12 cellular contexts compared by ENCODE assay signal in genomic region chr7:143290293-143290692, GRCh38. TPM values are rescaled to one million over a fixed set of nuclear protein-coding genes. Genes with fewer than 3 reads are reported as not detected.
DNase-seq lines count a peak whose midpoint lies in the region; ATAC-seq and TF ChIP-seq lines count a peak whose summit lies in the region.
"Had no signal": no experiment of that assay in that cellular context is flagged by ENCODE, and none has a peak within 500 bp of the region (broad histone marks: within the 10 kb centered on the region; RNA-seq: fewer than 3 reads in every experiment).

No MANE protein-coding gene starts in this region.

- H3K9me1 ChIP-seq in IMR-90 (ENCODE audit: insufficient read depth, low read length) = peaks cover 6% of the 10 kb centered on the region; the same call in 1 of the 2 replicates

- H3K18ac ChIP-seq in IMR-90 (ENCODE audit: low read depth, low read length) = no peak overlapping the region

- WGBS in IMR-90 (ENCODE audit: extremely low coverage in 2 of 2, insufficient read length in 1 of 2), 2 experiments = no CpG with 5 or more reads among the region's 4 CpGs

- no TSS peak for BruUV-seq in IMR-90 (replicated peaks; lab: Mats Ljungman, UMichigan)

- no peak overlapping the region for H4K5ac ChIP-seq in IMR-90 (ENCODE audit: low read depth, low read length)

- intact Hi-C loops in CD8-positive, alpha-beta T cell (cut with DNase I, micrococcal nuclease) = no loop called here
- intact Hi-C loops in IMR-90 (cut with micrococcal nuclease) (no loop called here), sciatic nerve (cut with DNase I) (no loop called here)

- no peak overlapping the region for H2AK9ac ChIP-seq in IMR-90 (replicated peaks; ENCODE audit: low read depth, low read length, poor library complexity)

- H3K27me3 Mint-ChIP-seq in CD8-positive, alpha-beta T cell (ENCODE audit: low read depth) = no peaks in the 10 kb centered on the region
- H3K27me3 Mint-ChIP-seq in brain (peaks cover 9% of the 10 kb centered on the region), neural progenitor cell (ENCODE audit: insufficient read depth, low read depth) (peaks cover 6% of the 10 kb centered on the region)

- no peak overlapping the region for H3K4me3 ChIP-seq in CD8-positive, alpha-beta T cell (ENCODE audit: low read depth, low read length)
- H3K4me3 ChIP-seq in IMR-90 (ENCODE audit: insufficient read depth, low read depth, low read length) (no peak overlapping the region), neural progenitor cell (peak overlapping the region; percentile 73)

- dilution Hi-C loops in IMR-90 (cut with HindIII; ENCODE audit: low sequenced_read_pairs, unreplicated experiment) = no loop called here

- no peak overlapping the region for H2BK120ac ChIP-seq in IMR-90 (ENCODE audit: low read depth, low read length)

- peaks cover 26% of the 10 kb centered on the region for H3K4me1 ChIP-seq in CD8-positive, alpha-beta T cell (ENCODE audit: insufficient read depth, low read length)
- H3K4me1 ChIP-seq in IMR-90 (ENCODE audit: control insufficient read depth, insufficient read depth, low read length) (peaks cover 5% of the 10 kb centered on the region; the same call in 1 of the 2 replicates), neural progenitor cell (peaks cover 18% of the 10 kb centered on the region)

- H3K9me3 Mint-ChIP-seq in CD8-positive, alpha-beta T cell = no peaks in the 10 kb centered on the region
- H3K9me3 Mint-ChIP-seq in brain (peaks cover 0 to 7% (median 4%) of the 10 kb centered on the region in 5 experiments), neural progenitor cell (peaks cover 7% of the 10 kb centered on the region)

- H3K14ac ChIP-seq in IMR-90 (replicated peaks; ENCODE audit: low read depth, low read length) = no peak overlapping the region

- H4K20me1 ChIP-seq in IMR-90 (ENCODE audit: insufficient read depth, low read length) (peaks cover 9% of the 10 kb centered on the region; the same call in 1 of the 2 replicates), neural progenitor cell (ENCODE audit: low read depth) (peaks cover 24% of the 10 kb centered on the region)

- H4K91ac ChIP-seq in IMR-90 (ENCODE audit: insufficient read depth, low read depth, low read length) = no peak overlapping the region

- H3K27ac ChIP-seq in CD8-positive, alpha-beta T cell (ENCODE audit: low read depth, low read length) = no peak overlapping the region
- no peak overlapping the region for H3K27ac ChIP-seq in IMR-90 (ENCODE audit: insufficient read depth, low read length)
- no peak overlapping the region for H3K27ac ChIP-seq in neural progenitor cell
- H3K27ac ChIP-seq: vagina had no signal

- H3K27ac Mint-ChIP-seq in CD8-positive, alpha-beta T cell = no peak overlapping the region
- H3K27ac Mint-ChIP-seq in brain (peak overlapping the region in 3 of 5 experiments; percentile 21 to 98 (median 91)), neural progenitor cell (no peak overlapping the region)

- no peak for DNase-seq in CD8-positive, alpha-beta T cell
- DNase-seq in IMR-90 = no peak
- DNase-seq in neural progenitor cell (ENCODE audit: low spot score) = no peak
- no peak for DNase-seq in NCI-H146 (lab: John Stamatoyannopoulos, UW)
- DNase-seq in sciatic nerve (ENCODE audit: low spot score) = no peak
- DNase-seq: esophagus squamous epithelium, NCI-H1694 had no signal

- in situ Hi-C loops in IMR-90 (cut with MboI; ENCODE audit: low sequenced_read_pairs) = no loop called here

- peaks cover 25% of the 10 kb centered on the region for H3K36me3 ChIP-seq in CD8-positive, alpha-beta T cell (ENCODE audit: insufficient read depth, low read length)
- peaks cover 22% of the 10 kb centered on the region for H3K36me3 ChIP-seq in IMR-90 (ENCODE audit: control insufficient read depth, insufficient read depth, low read length)
- peaks cover 10% of the 10 kb centered on the region for H3K36me3 ChIP-seq in neural progenitor cell

- CTCF ChIA-PET in CD8-positive, alpha-beta T cell (lab: Charles Lee) = interaction anchor here (1.1 to 4.1 kb wide), 7 partner anchors 9 to 127 kb away, joined by 3 to 40 read pairs (median 5); no protein-coding TSS in a partner anchor
- CTCF ChIA-PET in IMR-90 (lab: Yijun Ruan, JAX) = no interaction called here

- TF ChIP-seq RAD21 in IMR-90 (IDR thresholded peaks at IDR 0.05; ENCODE audit: low read length) = no peak

- H3K9ac ChIP-seq in IMR-90 (ENCODE audit: low read depth, low read length) (no peak overlapping the region), neural progenitor cell (no peak overlapping the region)

- H3K79me2 ChIP-seq in neural progenitor cell (ENCODE audit: low read depth) = peaks cover 50% of the 10 kb centered on the region

- POLR2A ChIA-PET in CD8-positive, alpha-beta T cell (lab: Charles Lee) = interaction anchor here (1.2 kb wide), 1 partner anchor 115 kb away, joined by 3 read pairs; no protein-coding TSS in a partner anchor
- POLR2A ChIA-PET in IMR-90 (lab: Charles Lee; ENCODE audit: unreplicated experiment) = interaction anchor here (0.6 kb wide), 1 partner anchor 30 kb away, joined by 6 read pairs; no protein-coding TSS in a partner anchor

- no peaks in the 10 kb centered on the region for H3K27me3 ChIP-seq in CD8-positive, alpha-beta T cell (ENCODE audit: insufficient read depth, low read length)
- H3K27me3 ChIP-seq in IMR-90 (ENCODE audit: control insufficient read depth, insufficient read depth, low read length) = no peaks in the 10 kb centered on the region
- peaks cover 12% of the 10 kb centered on the region for H3K27me3 ChIP-seq in neural progenitor cell
- H3K27me3 ChIP-seq: esophagus squamous epithelium, vagina had no signal

- H3K56ac ChIP-seq in IMR-90 (ENCODE audit: extremely low read depth, insufficient read depth, low read length) = no peak overlapping the region

- H3K9me3 ChIP-seq in CD8-positive, alpha-beta T cell (ENCODE audit: low read length) = no peaks in the 10 kb centered on the region
- H3K9me3 ChIP-seq in IMR-90 (ENCODE audit: control insufficient read depth, insufficient read depth, low read length) = no peaks in the 10 kb centered on the region
- peaks cover 6% of the 10 kb centered on the region for H3K9me3 ChIP-seq in neural progenitor cell (ENCODE audit: low read depth)
- H3K9me3 ChIP-seq: esophagus squamous epithelium, vagina had no signal

- no peaks in the 10 kb centered on the region for H3F3A ChIP-seq in neural progenitor cell (ENCODE audit: low read depth)

- no peak overlapping the region for H4K8ac ChIP-seq in IMR-90 (ENCODE audit: low read depth in 2 of 2, low read length in 2 of 2)

- H3K4me1 Mint-ChIP-seq in CD8-positive, alpha-beta T cell (ENCODE audit: low read depth) = peaks cover 49% of the 10 kb centered on the region
- H3K4me1 Mint-ChIP-seq in brain (peaks cover 67% of the 10 kb centered on the region), neural progenitor cell (peaks cover 28% of the 10 kb centered on the region)

- no peak overlapping the region for H2BK5ac ChIP-seq in IMR-90 (ENCODE audit: low read depth, low read length, poor library complexity, severe bottlenecking)

- peak overlapping the region; percentile 93 for H3K4me3 Mint-ChIP-seq in CD8-positive, alpha-beta T cell
- H3K4me3 Mint-ChIP-seq in brain (peak overlapping the region; percentile 95 to 99 (median 97)), neural progenitor cell (peak overlapping the region; percentile 67)

- no peak for TF ChIP-seq POLR2A in IMR-90 (IDR thresholded peaks at IDR 0.05; ENCODE audit: low read depth, low read length)

- H3K4me2 ChIP-seq in IMR-90 (ENCODE audit: low read depth, low read length) = peak overlapping the region; percentile 5; the same call in 1 of the 2 replicates
- peak overlapping the region; percentile 87 for H3K4me2 ChIP-seq in neural progenitor cell

- no peak for ATAC-seq in CD8-positive, alpha-beta T cell
- ATAC-seq in IMR-90 (ENCODE audit: low read depth) (no peak), GM18870 (IDR thresholded peaks at IDR 0.05; ENCODE audit: unreplicated experiment) (no peak), sciatic nerve (no peak)
- ATAC-seq: HCT116, Panc1 had no signal

- H2BK15ac ChIP-seq in IMR-90 (ENCODE audit: low read depth, low read length) = no peak overlapping the region

- H3K36me3 Mint-ChIP-seq in CD8-positive, alpha-beta T cell = peaks cover 49% of the 10 kb centered on the region
- H3K36me3 Mint-ChIP-seq in brain = peaks cover 50% of the 10 kb centered on the region
- peaks cover 31% of the 10 kb centered on the region for H3K36me3 Mint-ChIP-seq in neural progenitor cell

- no peak overlapping the region for H2AK5ac ChIP-seq in IMR-90 (ENCODE audit: low read depth, low read length)

- peaks cover 13 to 41% of the 10 kb centered on the region in 2 experiments; a peak in 3 of 4 replicates for H3K79me1 ChIP-seq in IMR-90 (ENCODE audit: low read depth in 1 of 2, low read length in 2 of 2)

- peak overlapping the region; percentile 15; the same call in 1 of the 2 replicates for H3K4ac ChIP-seq in IMR-90 (ENCODE audit: low read depth, low read length)

- H2AFZ ChIP-seq in IMR-90 (replicated peaks; ENCODE audit: low read length, poor library complexity) (no peak overlapping the region), neural progenitor cell (replicated peaks) (no peak overlapping the region)

- peak overlapping the region; percentile 59 for H3K23ac ChIP-seq in IMR-90 (ENCODE audit: low read depth, low read length)

- H2BK20ac ChIP-seq in IMR-90 (ENCODE audit: low read depth, low read length) = no peak overlapping the region

- TF ChIP-seq CTCF in CD8-positive, alpha-beta T cell (IDR thresholded peaks at IDR 0.05) = no peak
- TF ChIP-seq CTCF in IMR-90 (conservative IDR thresholded peaks at IDR 0.05; ENCODE audit: low read depth, low read length) = no peak
- TF ChIP-seq CTCF in brain (conservative IDR thresholded peaks at IDR 0.05) = no peak
- TF ChIP-seq CTCF in neural progenitor cell (IDR thresholded peaks at IDR 0.05) = no peak

RNA-seq across cellular contexts. Expression of gene CASP2, which starts 2.1 kb away (rescaled TPM):
- 10 to 100 TPM; 16.0 to 19.1 TPM for total RNA-seq in CD8-positive, alpha-beta T cell
- total RNA-seq in IMR-90 (2012; rRNA removed) (18.6 and 25.6 TPM in 2 replicates), neural progenitor cell (ENCODE audit: low replicate concordance) (21.0 and 39.8 TPM in 2 replicates), sciatic nerve (33.8 TPM)
- polyA plus RNA-seq in IMR-90 (2012; rRNA removed) (14.3 and 15.4 TPM in 2 replicates), brain (ENCODE audit: insufficient read depth, low read depth, low replicate concordance) (37.1 TPM)
- 4.9 and 7.1 TPM in 2 replicates for polyA plus RNA-seq in IMR-90 (2012; cell fraction: cytosol; rRNA removed)
- polyA plus RNA-seq in IMR-90 (2012; cell fraction: nucleus; rRNA removed; ENCODE audit: low replicate concordance) = 19.9 and 31.5 TPM in 2 replicates

RNA-seq across cellular contexts. Expression of gene TMEM139, which starts 5.5 kb away (rescaled TPM):
- total RNA-seq in CD8-positive, alpha-beta T cell = under 1 TPM in 1 of 2 experiments, not detected in 1; 0.24 TPM
- total RNA-seq in IMR-90 (2012; rRNA removed) (not detected in 2 replicates), neural progenitor cell (ENCODE audit: low replicate concordance) (0.94 and 5.4 TPM in 2 replicates), sciatic nerve (10.9 TPM)
- polyA plus RNA-seq in IMR-90 (2012; rRNA removed) (0.07 TPM in 1 of 2 replicates, not detected in the other), brain (ENCODE audit: insufficient read depth, low read depth, low replicate concordance) (2.3 TPM)
- polyA plus RNA-seq in IMR-90 (2012; cell fraction: cytosol; rRNA removed) = 0.42 TPM in 1 of 2 replicates, not detected in the other
- 0.05 and 0.06 TPM in 2 replicates for polyA plus RNA-seq in IMR-90 (2012; cell fraction: nucleus; rRNA removed; ENCODE audit: low replicate concordance)
- total RNA-seq: vagina had no signal

RNA-seq across cellular contexts. Expression of gene CLCN1, which starts 25.6 kb away (rescaled TPM):
- total RNA-seq in CD8-positive, alpha-beta T cell = not detected
- not detected in 2 replicates for total RNA-seq in IMR-90 (2012; rRNA removed)
- not detected in 2 replicates for polyA plus RNA-seq in IMR-90 (2012; rRNA removed)
- polyA plus RNA-seq in IMR-90 (2012; cell fraction: cytosol; rRNA removed) = not detected in 2 replicates
- not detected in 2 replicates for polyA plus RNA-seq in IMR-90 (2012; cell fraction: nucleus; rRNA removed; ENCODE audit: low replicate concordance)
- not detected for polyA plus RNA-seq in brain (ENCODE audit: insufficient read depth, low read depth, low replicate concordance)
- total RNA-seq in neural progenitor cell (ENCODE audit: low replicate concordance) = not detected in 2 replicates
- not detected for total RNA-seq in sciatic nerve
- total RNA-seq: vagina had no signal

RNA-seq across cellular contexts. Expression of gene GSTK1, which starts 27.1 kb away (rescaled TPM):
- 100 to 1,000 TPM; 200 to 208 TPM for total RNA-seq in CD8-positive, alpha-beta T cell
- total RNA-seq in IMR-90 (2012; rRNA removed) = 60.0 and 64.9 TPM in 2 replicates
- 109 and 111 TPM in 2 replicates for polyA plus RNA-seq in IMR-90 (2012; rRNA removed)
- 98.8 and 119 TPM in 2 replicates for polyA plus RNA-seq in IMR-90 (2012; cell fraction: cytosol; rRNA removed)
- 202 and 254 TPM in 2 replicates for polyA plus RNA-seq in IMR-90 (2012; cell fraction: nucleus; rRNA removed; ENCODE audit: low replicate concordance)
- polyA plus RNA-seq in brain (ENCODE audit: insufficient read depth, low read depth, low replicate concordance) = 82.8 TPM
- total RNA-seq in neural progenitor cell (ENCODE audit: low replicate concordance) = 45.3 and 61.6 TPM in 2 replicates
- 155 TPM for total RNA-seq in sciatic nerve

Comparison
In these comparisons a context has a peak if more than half of its experiments do, and no peak if none do; other contexts are left out.
1. H3K27ac Mint-ChIP-seq: peak in brain (3 of 5); none in CD8-positive, alpha-beta T cell (single experiment) and neural progenitor cell (single experiment).
2. Peak in every context shown above with its lines, with median percentiles within 50 percentile points of each other: H3K4me3 Mint-ChIP-seq.